ENCODE assay signal across 8 cellular contexts in the genomic region with DNA sequence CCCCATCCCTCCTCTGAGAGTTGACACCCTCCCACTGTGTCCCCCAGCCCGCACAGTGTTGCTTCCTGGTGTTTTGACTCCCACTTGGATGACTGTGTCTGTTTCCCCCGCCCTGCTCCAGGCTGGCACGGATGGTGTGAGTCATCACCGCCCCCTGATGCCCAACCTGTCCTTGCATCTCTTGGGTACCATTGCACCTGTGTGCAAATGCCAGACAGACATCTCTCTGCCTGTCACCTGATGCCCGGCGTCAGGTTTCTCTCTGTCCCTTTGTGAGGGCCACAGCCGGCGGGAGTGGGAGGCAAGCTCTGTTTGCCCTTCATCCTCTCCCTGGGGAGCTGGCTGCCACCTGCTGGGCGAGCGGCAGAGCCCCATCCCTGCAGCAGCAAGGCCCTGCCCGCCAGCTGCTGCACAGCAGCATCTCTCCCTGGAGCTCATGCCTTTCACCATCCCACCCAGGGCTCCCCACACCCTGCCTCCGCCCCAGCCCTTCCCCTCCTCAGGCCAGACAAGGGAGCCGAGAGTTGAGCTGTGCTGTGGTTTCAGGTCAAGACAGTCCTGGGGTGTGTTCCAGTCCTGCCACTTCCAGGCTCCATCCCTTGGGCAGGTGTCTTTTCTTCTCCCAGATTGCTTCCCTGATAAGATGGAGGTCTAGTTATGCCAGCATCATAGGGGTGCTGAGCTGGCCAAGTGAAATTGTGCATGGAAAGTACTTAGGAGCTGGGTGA. TPM values are rescaled to one million over a fixed set of nuclear protein-coding genes. Genes with fewer than 3 reads are reported as not detected.
DNase-seq lines count a peak whose midpoint lies in the region; ATAC-seq, FAIRE-seq and TF ChIP-seq lines count a peak whose summit lies in the region.

No MANE protein-coding gene starts in this region.

- H3K27me3 Mint-ChIP-seq in neural crest cell (ENCODE audit: low read depth): no peaks in the 10 kb centered on the region

- no peak for FAIRE-seq in GM12892 (lab: Jason Lieb, UNC)
- no peak for FAIRE-seq in RCC 7860 (lab: Jason Lieb, UNC)

- H3K4me3 ChIP-seq in GM12865 (ENCODE audit: low read depth, low read length) (no peak overlapping the region), WI38 (ENCODE audit: low read depth, low read length) (no peak overlapping the region)

- H3K4me1 Mint-ChIP-seq in neural crest cell: peaks cover 7% of the 10 kb centered on the region

- no peak for TF ChIP-seq POLR2A in GM12892 (IDR thresholded peaks at IDR 0.05; ENCODE audit: low read depth, low read length)

- TF ChIP-seq CTCF in GM12865 (IDR thresholded peaks at IDR 0.05; ENCODE audit: insufficient read depth, low read depth, low read length, missing control alignments) (peak; percentile 31), WI38 (IDR thresholded peaks at IDR 0.05; ENCODE audit: low read depth, low read length) (0 out of 2 replicates have a peak, but pooled peaks have one; percentile 4), neural crest cell (conservative IDR thresholded peaks at IDR 0.05) (peak; percentile 54)

- no peaks in the 10 kb centered on the region for H3K9me3 Mint-ChIP-seq in neural crest cell

- no peak overlapping the region for H3K4me3 Mint-ChIP-seq in neural crest cell

- ATAC-seq in HG03139 (IDR thresholded peaks at IDR 0.05; ENCODE audit: unreplicated experiment) (no peak), GM18520 (IDR thresholded peaks at IDR 0.05; ENCODE audit: unreplicated experiment) (no peak)

- peak; percentile 53 for DNase-seq in GM12865 (ENCODE audit: low read depth)
- peak; percentile 97 for DNase-seq in NCI-H1436 (lab: John Stamatoyannopoulos, UW)
- no peak for DNase-seq in neural crest cell (ENCODE audit: low read depth, low spot score)
- no peak for DNase-seq in GM12892 (ENCODE audit: insufficient read length)
- DNase-seq in RCC 7860 (ENCODE audit: low spot score): no peak

- no peak overlapping the region for H3K27ac Mint-ChIP-seq in neural crest cell (ENCODE audit: unreplicated experiment)

- H3K36me3 Mint-ChIP-seq in neural crest cell (ENCODE audit: low read depth): no peaks in the 10 kb centered on the region

RNA-seq across cellular contexts. Expression of a gene that starts 29.7 kb away (rescaled TPM):
- 0.16 and 0.39 TPM in 2 replicates for total RNA-seq in neural crest cell
- 0.11 TPM for polyA plus RNA-seq in GM12892 (2012; ENCODE audit: missing spikeins)

RNA-seq across cellular contexts. Expression of a gene that starts 38.1 kb away (rescaled TPM):
- total RNA-seq in neural crest cell: 35.8 and 38.6 TPM in 2 replicates
- 6.2 TPM for polyA plus RNA-seq in GM12892 (2012; ENCODE audit: missing spikeins)

RNA-seq across cellular contexts. Expression of a gene that starts 47.0 kb away (rescaled TPM):
- 22.2 and 25.1 TPM in 2 replicates for total RNA-seq in neural crest cell
- polyA plus RNA-seq in GM12892 (2012; ENCODE audit: missing spikeins): 41.1 TPM

RNA-seq across cellular contexts. Expression of a gene that starts 47.5 kb away (rescaled TPM):
- 9.3 and 9.7 TPM in 2 replicates for total RNA-seq in neural crest cell
- 3.3 TPM for polyA plus RNA-seq in GM12892 (2012; ENCODE audit: missing spikeins)

RNA-seq across cellular contexts. Expression of a gene that starts 52.0 kb away (rescaled TPM):
- 36.0 and 36.2 TPM in 2 replicates for total RNA-seq in neural crest cell
- 44.3 TPM for polyA plus RNA-seq in GM12892 (2012; ENCODE audit: missing spikeins)

Comparison
In these comparisons a context has a peak if more than half of its experiments do, and no peak if none do; other contexts are left out.
1. DNase-seq: peak in GM12865 (single experiment) and NCI-H1436 (single experiment); none in neural crest cell (single experiment), GM12892 (single experiment) and RCC 7860 (single experiment).
2. CTCF ChIP-seq: peak in every context shown above with its lines; median percentile 54 in neural crest cell; 31 in GM12865; 4 in WI38.